ENCODE assay signal across 35 cellular contexts in the genomic region with DNA sequence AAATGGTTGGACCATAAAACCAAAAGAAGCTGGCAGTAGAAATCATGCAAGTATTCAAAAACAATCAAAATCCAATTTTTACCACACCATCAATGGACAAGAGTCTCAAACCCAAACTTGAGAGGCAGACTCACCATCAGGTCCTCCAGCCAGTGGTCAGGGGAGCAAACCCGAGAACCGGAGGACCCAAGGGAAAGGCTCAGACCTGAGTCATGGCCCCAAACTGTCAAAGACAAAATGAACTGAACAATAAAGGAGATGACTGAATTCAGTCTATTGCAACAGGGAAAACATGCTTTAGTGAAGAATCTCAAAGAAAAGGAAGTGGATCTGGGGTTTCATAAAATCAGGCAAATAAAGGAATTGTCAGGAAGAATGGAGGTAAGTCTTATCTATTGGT.
"Had no signal": no experiment of that assay in that cellular context is flagged by ENCODE, and none has a peak within 500 bp of the region (broad histone marks: within the 10 kb centered on the region; RNA-seq: fewer than 3 reads in every experiment).

No MANE protein-coding gene starts in this region.

- H3K4me3 Mint-ChIP-seq: activated CD4-positive, alpha-beta memory T cell treated with anti-CD3 and anti-CD28 coated beads for 36 hours; activated CD4-positive, alpha-beta T cell treated with anti-CD3 and anti-CD28 coated beads for 36 hours; activated CD4-positive, alpha-beta T cell treated with anti-CD3 and anti-CD28 coated beads, Interleukin-2, amount 10 ng/mL, durations not matched to agents 24 days and 14 days; activated CD8-positive, alpha-beta memory T cell treated with anti-CD3 and anti-CD28 coated beads, Interleukin-2, amount 10 ng/mL, durations not matched to agents 7 days and 5 days; activated CD8-positive, alpha-beta T cell treated with anti-CD3 and anti-CD28 coated beads, Interleukin-2, amount 10 ng/mL, durations not matched to agents 7 days and 5 days; activated naive CD8-positive, alpha-beta T cell; activated T-cell treated with anti-CD3 and anti-CD28 coated beads, Interleukin-2, amount 50 U/mL, for 72 hours; effector memory CD8-positive, alpha-beta T cell; T-helper 17 cell; T-helper 2 cell treated with Interferon-gamma antibody and Interleukin-4, amounts not matched to agents 5 μg/mL and 100 μg/mL, for 36 hours had no signal

- H3K9me3 Mint-ChIP-seq: activated CD4-positive, alpha-beta memory T cell treated with anti-CD3 and anti-CD28 coated beads for 36 hours; effector memory CD8-positive, alpha-beta T cell; T-helper 2 cell treated with Interferon-gamma antibody and Interleukin-4, amounts not matched to agents 5 μg/mL and 100 μg/mL, for 36 hours had no signal

- H3K27me3 ChIP-seq: brain microvascular endothelial cell, gastrocnemius medialis had no signal

- H3K27ac ChIP-seq: brain microvascular endothelial cell, epithelial cell of prostate, foreskin keratinocyte, gastrocnemius medialis had no signal

- H3K27ac Mint-ChIP-seq: activated CD4-positive, alpha-beta memory T cell treated with anti-CD3 and anti-CD28 coated beads for 36 hours; activated CD4-positive, alpha-beta T cell treated with anti-CD3 and anti-CD28 coated beads for 36 hours; activated CD4-positive, alpha-beta T cell treated with anti-CD3 and anti-CD28 coated beads, Interleukin-2, amount 10 ng/mL, durations not matched to agents 24 days and 14 days; activated CD8-positive, alpha-beta memory T cell treated with anti-CD3 and anti-CD28 coated beads, Interleukin-2, amount 10 ng/mL, durations not matched to agents 7 days and 5 days; activated CD8-positive, alpha-beta T cell treated with anti-CD3 and anti-CD28 coated beads, Interleukin-2, amount 10 ng/mL, durations not matched to agents 7 days and 5 days; activated naive CD8-positive, alpha-beta T cell; activated T-cell treated with anti-CD3 and anti-CD28 coated beads, Interleukin-2, amount 50 U/mL, for 72 hours; effector memory CD8-positive, alpha-beta T cell; T-helper 17 cell; T-helper 2 cell treated with Interferon-gamma antibody and Interleukin-4, amounts not matched to agents 5 μg/mL and 100 μg/mL, for 36 hours had no signal

- H3K36me3 ChIP-seq: brain microvascular endothelial cell, gastrocnemius medialis had no signal

- ATAC-seq: activated CD4-positive, alpha-beta T cell treated with anti-CD3 and anti-CD28 coated beads for 36 hours; activated CD8-positive, alpha-beta memory T cell treated with anti-CD3 and anti-CD28 coated beads, Interleukin-2, amount 10 ng/mL, durations not matched to agents 7 days and 5 days; activated CD8-positive, alpha-beta T cell treated with anti-CD3 and anti-CD28 coated beads, Interleukin-2, amount 10 ng/mL, durations not matched to agents 7 days and 5 days; activated T-cell treated with anti-CD3 and anti-CD28 coated beads, Interleukin-2, amount 50 U/mL, for 72 hours; effector memory CD8-positive, alpha-beta T cell; foreskin keratinocyte; gastrocnemius medialis; T-helper 17 cell had no signal

- H3K27me3 Mint-ChIP-seq: activated CD4-positive, alpha-beta memory T cell treated with anti-CD3 and anti-CD28 coated beads for 36 hours; activated naive CD8-positive, alpha-beta T cell had no signal

- H3K9me3 ChIP-seq: gastrocnemius medialis had no signal

- H3K4me3 ChIP-seq: gastrocnemius medialis had no signal

- H3K4me1 ChIP-seq: foreskin keratinocyte, gastrocnemius medialis had no signal

- DNase-seq: activated CD4-positive, alpha-beta memory T cell treated with anti-CD3 and anti-CD28 coated beads for 36 hours; activated CD4-positive, alpha-beta T cell treated with anti-CD3 and anti-CD28 coated beads for 36 hours; activated CD4-positive, alpha-beta T cell treated with anti-CD3 and anti-CD28 coated beads, Interleukin-2, amount 10 ng/mL, durations not matched to agents 24 days and 14 days; activated CD4-positive, CD25-positive, alpha-beta regulatory T cell; activated CD4-positive, CD25-positive, alpha-beta regulatory T cell treated with anti-CD3 and anti-CD28 coated beads, Interleukin-2, amount 50 U/mL, for 72 hours; activated CD8-positive, alpha-beta memory T cell treated with anti-CD3 and anti-CD28 coated beads, Interleukin-2, amount 10 ng/mL, durations not matched to agents 7 days and 5 days; activated CD8-positive, alpha-beta memory T cell treated with anti-CD3 and anti-CD28 coated beads, Interleukin-2, amount 50 U/mL, for 4 hours; activated CD8-positive, alpha-beta T cell treated with anti-CD3 and anti-CD28 coated beads, Interleukin-2, amount 10 ng/mL, durations not matched to agents 7 days and 5 days; activated effector memory CD4-positive, alpha-beta T cell treated with Interleukin-2 at 50 U/mL for 16 hours; activated gamma-delta T cell treated with Interleukin-2 at 50 U/mL for 16 hours; activated naive CD4-positive, alpha-beta T cell treated with anti-CD3 and anti-CD28 coated beads, Interleukin-2, amount 50 U/mL, for 16 hours; activated naive CD4-positive, alpha-beta T cell treated with Interleukin-2 at 50 U/mL for 16 hours; activated T-cell treated with anti-CD3 and anti-CD28 coated beads, Interleukin-2, amount 50 U/mL, for 1 hour; activated T-cell treated with anti-CD3 and anti-CD28 coated beads, Interleukin-2, amount 50 U/mL, for 72 hours; amniotic stem cell; anterior cingulate cortex; brain microvascular endothelial cell; caudate nucleus; cortex of kidney; dermis blood vessel endothelial cell; effector CD4-positive, alpha-beta T cell; effector memory CD8-positive, alpha-beta T cell; foreskin keratinocyte; gastrocnemius medialis; glutamatergic neuron; T-helper 1 cell; T-helper 17 cell; T1000 had no signal

- H3K36me3 Mint-ChIP-seq: activated CD4-positive, alpha-beta memory T cell treated with anti-CD3 and anti-CD28 coated beads for 36 hours; activated naive CD8-positive, alpha-beta T cell had no signal

- FAIRE-seq: astrocyte, colon, endometrium, endothelial cell of umbilical vein had no signal
